In the genomic region with DNA sequence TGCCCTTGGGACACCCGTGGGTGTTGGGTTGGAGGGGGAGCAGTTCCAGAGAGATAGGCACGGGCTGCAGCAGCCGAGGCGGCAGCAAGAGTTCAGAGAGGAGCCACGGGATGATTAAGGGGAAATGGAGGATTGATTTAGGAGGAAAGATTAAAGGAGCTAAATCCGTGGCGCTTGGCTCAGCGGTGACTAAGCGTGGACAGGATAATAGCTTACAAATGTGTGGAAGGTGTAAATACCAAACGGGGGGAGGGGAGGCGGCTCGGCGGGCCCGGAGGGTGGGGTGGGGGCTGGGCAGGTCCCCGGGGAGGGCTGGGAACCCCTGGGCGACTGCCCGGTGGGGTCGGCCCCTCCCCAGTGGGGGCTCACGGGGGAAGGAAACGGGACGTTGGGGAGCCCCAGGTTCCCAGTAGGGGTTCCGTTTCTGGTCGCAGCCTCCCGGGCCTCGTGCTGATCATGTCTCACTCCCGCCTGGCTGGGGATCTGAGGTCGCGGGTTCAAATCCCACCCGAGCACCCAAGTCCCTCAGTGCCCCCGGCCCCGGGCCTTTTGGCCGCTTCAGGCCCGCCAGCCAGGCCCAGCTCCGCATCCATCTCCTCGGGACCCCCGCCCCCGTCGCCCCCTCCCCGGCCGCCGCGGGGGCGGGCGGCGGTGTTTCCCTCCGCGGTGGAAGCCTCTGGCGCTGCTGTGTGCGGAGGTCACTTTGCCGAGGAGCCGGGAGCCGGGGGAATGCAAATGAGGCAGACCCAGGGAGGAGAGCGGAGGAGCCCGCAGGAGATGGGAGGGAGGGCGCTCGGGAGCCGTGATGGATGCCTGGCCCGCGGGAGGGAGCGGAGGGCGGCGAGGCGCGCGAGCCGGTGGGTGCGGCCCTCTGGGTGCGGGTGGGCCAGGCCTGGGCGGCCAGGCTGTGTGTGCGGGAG, we compare ENCODE assay signal across 1 cellular context.
TF ChIP-seq lines count a peak whose summit lies in the region.

No MANE protein-coding gene starts in this region.

TF ChIP-seq in GM12878, 131 proteins besides CTCF, POLR2A, EP300 and RAD21:
- TF ChIP-seq SUZ12 (IDR thresholded peaks at IDR 0.05; ENCODE audit: unreplicated experiment): peak; percentile 91
- TF ChIP-seq, protein P1, sequence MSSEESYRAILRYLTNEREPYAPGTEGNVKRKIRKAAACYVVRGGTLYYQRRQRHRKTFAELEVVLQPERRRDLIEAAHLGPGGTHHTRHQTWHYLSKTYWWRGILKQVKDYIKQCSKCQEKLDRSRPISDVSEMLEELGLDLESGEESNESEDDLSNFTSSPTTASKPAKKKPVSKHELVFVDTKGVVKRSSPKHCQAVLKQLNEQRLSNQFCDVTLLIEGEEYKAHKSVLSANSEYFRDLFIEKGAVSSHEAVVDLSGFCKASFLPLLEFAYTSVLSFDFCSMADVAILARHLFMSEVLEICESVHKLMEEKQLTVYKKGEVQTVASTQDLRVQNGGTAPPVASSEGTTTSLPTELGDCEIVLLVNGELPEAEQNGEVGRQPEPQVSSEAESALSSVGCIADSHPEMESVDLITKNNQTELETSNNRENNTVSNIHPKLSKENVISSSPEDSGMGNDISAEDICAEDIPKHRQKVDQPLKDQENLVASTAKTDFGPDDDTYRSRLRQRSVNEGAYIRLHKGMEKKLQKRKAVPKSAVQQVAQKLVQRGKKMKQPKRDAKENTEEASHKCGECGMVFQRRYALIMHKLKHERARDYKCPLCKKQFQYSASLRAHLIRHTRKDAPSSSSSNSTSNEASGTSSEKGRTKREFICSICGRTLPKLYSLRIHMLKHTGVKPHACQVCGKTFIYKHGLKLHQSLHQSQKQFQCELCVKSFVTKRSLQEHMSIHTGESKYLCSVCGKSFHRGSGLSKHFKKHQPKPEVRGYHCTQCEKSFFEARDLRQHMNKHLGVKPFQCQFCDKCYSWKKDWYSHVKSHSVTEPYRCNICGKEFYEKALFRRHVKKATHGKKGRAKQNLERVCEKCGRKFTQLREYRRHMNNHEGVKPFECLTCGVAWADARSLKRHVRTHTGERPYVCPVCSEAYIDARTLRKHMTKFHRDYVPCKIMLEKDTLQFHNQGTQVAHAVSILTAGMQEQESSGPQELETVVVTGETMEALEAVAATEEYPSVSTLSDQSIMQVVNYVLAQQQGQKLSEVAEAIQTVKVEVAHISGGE (CRISPR knock-in tag; IDR thresholded peaks at IDR 0.05): no peak
